35 cellular contexts compared by ENCODE assay signal in genomic region chr5:5795074-5795779, GRCh38.
DNase-seq lines count a peak whose midpoint lies in the region; ATAC-seq, FAIRE-seq and TF ChIP-seq lines count a peak whose summit lies in the region.
"Had no signal": no experiment of that assay in that cellular context is flagged by ENCODE, and none has a peak within 500 bp of the region (broad histone marks: within the 10 kb centered on the region; RNA-seq: fewer than 3 reads in every experiment).

No MANE protein-coding gene starts in this region.

- POLR2A ChIA-PET in activated CD4-positive, alpha-beta T cell treated with anti-CD3 and anti-CD28 coated beads for 36 hours (lab: Charles Lee): no interaction called here

- CTCF ChIA-PET in activated CD4-positive, alpha-beta T cell treated with anti-CD3 and anti-CD28 coated beads for 36 hours (lab: Charles Lee): interaction anchor here (0.5 kb wide), 1 partner anchor 615 kb away, joined by 3 read pairs; no protein-coding TSS in a partner anchor

- H3K9me3 Mint-ChIP-seq in brain: no peaks in the 10 kb centered on the region
- no peaks in the 10 kb centered on the region for H3K9me3 Mint-ChIP-seq in activated CD4-positive, alpha-beta T cell treated with anti-CD3 and anti-CD28 coated beads for 36 hours (ENCODE audit: low read depth)
- H3K9me3 Mint-ChIP-seq: activated naive CD8-positive, alpha-beta T cell treated with anti-CD3 and anti-CD28 coated beads, Interleukin-2, amount 10 ng/mL, durations not matched to agents 7 days and 5 days; dendritic cell treated with granulocyte-macrophage colony-stimulating factor and Interleukin-4, amounts not matched to agents 40 ng/mL and 50 ng/mL, for 4 days; nephron progenitor cell had no signal

- intact Hi-C loops in left cardiac atrium (cut with DNase I): loop anchor here in 1 of 2 donors (10.0 kb wide), 1 partner anchor 300 kb away; no protein-coding TSS in a partner anchor
- intact Hi-C loops in pancreas (cut with DNase I): no loop called here
- intact Hi-C loops in activated CD4-positive, alpha-beta T cell treated with anti-CD3 and anti-CD28 coated beads for 36 hours (cut with DNase I, micrococcal nuclease): no loop called here

- ATAC-seq in left cardiac atrium (peak; percentile 91 to 97), pancreas (peak; percentile 72 to 96 (median 94)), HG02610 (IDR thresholded peaks at IDR 0.05; ENCODE audit: unreplicated experiment) (no peak)
- no peak for ATAC-seq in activated CD4-positive, alpha-beta T cell treated with anti-CD3 and anti-CD28 coated beads for 36 hours

- no peak overlapping the region for H3K4me3 ChIP-seq in pancreas
- H3K4me3 ChIP-seq: ascending aorta, ovary, sigmoid colon, SJCRH30, transverse colon had no signal

- H3K4me1 ChIP-seq in pancreas: peaks cover 0 to 2% (median 0%) of the 10 kb centered on the region in 3 donors
- H3K4me1 ChIP-seq: ascending aorta, SJCRH30, transverse colon had no signal

- TF ChIP-seq CTCF in brain (conservative IDR thresholded peaks at IDR 0.05) (no peak), pancreas (IDR thresholded peaks at IDR 0.05) (no peak)

- H3K36me3 ChIP-seq in pancreas: no peaks in the 10 kb centered on the region
- H3K36me3 ChIP-seq: ascending aorta, ovary, sigmoid colon, SJCRH30, transverse colon had no signal

- no peak overlapping the region for H3K27ac ChIP-seq in pancreas
- H3K27ac ChIP-seq: ascending aorta, ovary, sigmoid colon, SJCRH30, transverse colon had no signal

- no peak for FAIRE-seq in pancreas (lab: Jason Lieb, UNC)
- FAIRE-seq: D721Med, H1, kidney had no signal

- peaks cover 39% of the 10 kb centered on the region for H3K4me1 Mint-ChIP-seq in brain
- H3K4me1 Mint-ChIP-seq in activated CD4-positive, alpha-beta T cell treated with anti-CD3 and anti-CD28 coated beads for 36 hours: no peaks in the 10 kb centered on the region
- H3K4me1 Mint-ChIP-seq: B cell; CD4-positive, alpha-beta memory T cell had no signal

- 52 to 55% methylated on average over 14 of the region's 14 CpGs for WGBS in pancreas, 2 donors

- H3K4me3 Mint-ChIP-seq in brain: no peak overlapping the region
- H3K4me3 Mint-ChIP-seq in activated CD4-positive, alpha-beta T cell treated with anti-CD3 and anti-CD28 coated beads for 36 hours: no peak overlapping the region
- H3K4me3 Mint-ChIP-seq: activated naive CD8-positive, alpha-beta T cell treated with anti-CD3 and anti-CD28 coated beads, Interleukin-2, amount 10 ng/mL, durations not matched to agents 7 days and 5 days; B cell; CD4-positive, alpha-beta memory T cell; dendritic cell treated with granulocyte-macrophage colony-stimulating factor and Interleukin-4, amounts not matched to agents 40 ng/mL and 50 ng/mL, for 4 days; HFFc6; nephron progenitor cell had no signal

- peaks cover 11% of the 10 kb centered on the region for H3K27me3 Mint-ChIP-seq in brain
- H3K27me3 Mint-ChIP-seq in activated CD4-positive, alpha-beta T cell treated with anti-CD3 and anti-CD28 coated beads for 36 hours: peaks cover 6% of the 10 kb centered on the region
- H3K27me3 Mint-ChIP-seq: activated naive CD8-positive, alpha-beta T cell treated with anti-CD3 and anti-CD28 coated beads, Interleukin-2, amount 10 ng/mL, durations not matched to agents 7 days and 5 days; B cell; dendritic cell treated with granulocyte-macrophage colony-stimulating factor and Interleukin-4, amounts not matched to agents 40 ng/mL and 50 ng/mL, for 4 days had no signal

- H3K9me3 ChIP-seq in pancreas: no peaks in the 10 kb centered on the region
- H3K9me3 ChIP-seq: ascending aorta, ovary, sigmoid colon, SJCRH30, transverse colon had no signal

- H3K27me3 ChIP-seq in pancreas: no peaks in the 10 kb centered on the region
- H3K27me3 ChIP-seq: ascending aorta, ovary, sigmoid colon, SJCRH30, transverse colon had no signal

- H3K27ac Mint-ChIP-seq in brain: peak overlapping the region in 4 of 5 experiments; percentile 37 to 77 (median 68)
- H3K27ac Mint-ChIP-seq in activated CD4-positive, alpha-beta T cell treated with anti-CD3 and anti-CD28 coated beads for 36 hours: no peak overlapping the region
- H3K27ac Mint-ChIP-seq: activated naive CD8-positive, alpha-beta T cell treated with anti-CD3 and anti-CD28 coated beads, Interleukin-2, amount 10 ng/mL, durations not matched to agents 7 days and 5 days; B cell; CD4-positive, alpha-beta memory T cell; dendritic cell treated with granulocyte-macrophage colony-stimulating factor and Interleukin-4, amounts not matched to agents 40 ng/mL and 50 ng/mL, for 4 days; HFFc6; nephron progenitor cell had no signal

- H3K36me3 Mint-ChIP-seq in brain: no peaks in the 10 kb centered on the region
- H3K36me3 Mint-ChIP-seq in activated CD4-positive, alpha-beta T cell treated with anti-CD3 and anti-CD28 coated beads for 36 hours (ENCODE audit: low read depth): no peaks in the 10 kb centered on the region
- H3K36me3 Mint-ChIP-seq: activated naive CD8-positive, alpha-beta T cell treated with anti-CD3 and anti-CD28 coated beads, Interleukin-2, amount 10 ng/mL, durations not matched to agents 7 days and 5 days; CD4-positive, alpha-beta memory T cell had no signal

- DNase-seq in NCI-H524 treated with DMSO at 0.1 percent for 48 hours (lab: John Stamatoyannopoulos, UW): peak; percentile 81
- peak; percentile 76 for DNase-seq in left cardiac atrium
- DNase-seq in pancreas: peak in 5 of 6 donors; percentile 40 to 77 (median 67)
- no peak for DNase-seq in activated CD4-positive, alpha-beta T cell treated with anti-CD3 and anti-CD28 coated beads for 36 hours
- DNase-seq in NCI-H1436 (lab: John Stamatoyannopoulos, UW): no peak
- no peak for DNase-seq in DMS53 treated with DMSO at 0.1 percent for 48 hours (lab: John Stamatoyannopoulos, UW; ENCODE audit: unreplicated experiment)
- DNase-seq: ACHN; activated CD4-positive, alpha-beta T cell treated with anti-CD3 and anti-CD28 coated beads, Interleukin-2, amount 50 U/mL, for 1 hour; activated gamma-delta T cell; activated naive CD8-positive, alpha-beta T cell treated with anti-CD3 and anti-CD28 coated beads, Interleukin-2, amount 10 ng/mL, durations not matched to agents 7 days and 5 days; activated T-cell treated with anti-CD3 and anti-CD28 coated beads, Interleukin-2, amount 50 U/mL, for 1 hour; CD4-positive, alpha-beta memory T cell; central memory CD4-positive, alpha-beta T cell; foreskin fibroblast; HFFc6; IMR-90; kidney; mesenchymal stem cell; NCI-H187; nephron progenitor cell; ovary; sigmoid colon; SJCRH30; stimulated activated CD4-positive, alpha-beta T cell treated with anti-CD3 and anti-CD28 coated beads, Interleukin-15, amount 100 ng/mL, for 24 hours; stimulated activated CD4-positive, alpha-beta T cell treated with anti-CD3 and anti-CD28 coated beads, Interleukin-4, amount 100 ng/mL, for 4 hours; SW 1271; T-helper 9 cell; transverse colon had no signal

Comparison
In these comparisons a context has a peak if more than half of its experiments do, and no peak if none do; other contexts are left out.
1. DNase-seq: peak in NCI-H524 treated with DMSO at 0.1 percent for 48 hours (single experiment), left cardiac atrium (single experiment) and pancreas (5 of 6); none in activated CD4-positive, alpha-beta T cell treated with anti-CD3 and anti-CD28 coated beads for 36 hours (single experiment), NCI-H1436 (single experiment) and DMS53 treated with DMSO at 0.1 percent for 48 hours (single experiment).
2. ATAC-seq: peak in left cardiac atrium (2 of 2) and pancreas (4 of 4); none in activated CD4-positive, alpha-beta T cell treated with anti-CD3 and anti-CD28 coated beads for 36 hours (single experiment) and HG02610 (single experiment).